ENCODE assay signal across 11 cellular contexts in the genomic region with DNA sequence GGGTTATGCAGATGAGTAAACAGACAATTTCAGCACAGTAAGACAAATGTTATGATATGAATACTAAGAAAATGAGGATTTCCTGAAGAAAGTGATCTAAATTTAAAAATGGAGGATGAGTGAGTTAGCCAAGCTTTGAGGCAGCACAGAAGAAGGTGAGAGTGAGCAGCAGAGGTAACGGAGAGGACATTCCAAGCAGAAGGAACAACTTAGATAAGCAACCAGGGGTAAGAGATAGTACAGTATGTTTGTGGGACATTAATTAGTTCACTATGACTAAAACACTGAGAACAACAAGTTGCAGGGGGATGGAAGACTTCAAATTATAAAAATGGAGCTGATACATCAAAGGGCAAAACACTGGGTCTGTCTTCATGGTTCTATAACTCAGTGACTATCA.
"Had no signal": no experiment of that assay in that cellular context is flagged by ENCODE, and none has a peak within 500 bp of the region (broad histone marks: within the 10 kb centered on the region; RNA-seq: fewer than 3 reads in every experiment).

No MANE protein-coding gene starts in this region.

- DNase-seq: activated CD4-positive, alpha-beta T cell treated with anti-CD3 and anti-CD28 coated beads, Interleukin-2, amount 50 U/mL, for 4 hours; activated CD4-positive, CD25-positive, alpha-beta regulatory T cell treated with anti-CD3 and anti-CD28 coated beads, Interleukin-2, amount 50 U/mL, for 72 hours; activated CD8-positive, alpha-beta memory T cell treated with anti-CD3 and anti-CD28 coated beads, Interleukin-2, amount 50 U/mL, for 4 hours; activated effector memory CD4-positive, alpha-beta T cell treated with Interleukin-2 at 50 U/mL for 16 hours; colonic mucosa; esophagus squamous epithelium; head of caudate nucleus; ovary; stimulated activated CD4-positive, alpha-beta T cell treated with anti-CD3 and anti-CD28 coated beads, Interleukin-4, amount 100 ng/mL, for 1 hour; tibial artery had no signal

- H3K27ac Mint-ChIP-seq: nephron had no signal

- H3K4me3 ChIP-seq: colonic mucosa, esophagus squamous epithelium, ovary, tibial artery had no signal

- H3K4me1 Mint-ChIP-seq: nephron had no signal

- H3K4me1 ChIP-seq: colonic mucosa, tibial artery had no signal

- H3K9me3 Mint-ChIP-seq: nephron had no signal

- H3K4me3 Mint-ChIP-seq: nephron had no signal

- H3K36me3 ChIP-seq: colonic mucosa, ovary had no signal

- H3K27me3 ChIP-seq: colonic mucosa, esophagus squamous epithelium, ovary, tibial artery had no signal

- H3K9me3 ChIP-seq: colonic mucosa, esophagus squamous epithelium, ovary, tibial artery had no signal

- H3K27ac ChIP-seq: colonic mucosa, esophagus squamous epithelium, ovary, tibial artery had no signal
